Comparison of ENCODE assay signal across 17 cellular contexts in the genomic region with DNA sequence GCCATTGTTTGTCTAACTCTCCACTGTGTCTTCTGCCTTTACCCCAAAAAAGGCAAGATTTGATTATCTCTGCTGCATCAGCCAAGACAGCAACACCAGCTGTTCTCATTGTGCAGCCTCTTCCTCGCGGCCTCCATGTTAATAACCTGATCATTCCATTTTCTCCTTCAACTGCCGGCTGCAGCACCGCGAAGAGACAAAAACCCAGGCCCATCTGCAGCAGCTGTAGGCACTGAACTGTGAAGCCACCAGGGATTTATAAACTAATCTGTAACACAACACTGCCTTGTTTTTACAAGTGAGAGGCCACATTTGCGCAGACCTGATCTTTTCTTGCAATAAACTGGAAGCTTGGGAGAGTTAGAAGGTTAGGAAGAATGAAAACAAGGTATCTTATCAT.
DNase-seq lines count a peak whose midpoint lies in the region; ATAC-seq lines count a peak whose summit lies in the region.
"Had no signal": no experiment of that assay in that cellular context is flagged by ENCODE, and none has a peak within 500 bp of the region (broad histone marks: within the 10 kb centered on the region; RNA-seq: fewer than 3 reads in every experiment).

No MANE protein-coding gene starts in this region.

- DNase-seq in NCI-H1417 treated with DMSO at 0.1 percent for 48 hours (lab: John Stamatoyannopoulos, UW): peak; percentile 50
- peak; percentile 24 for DNase-seq in NCI-H2227 treated with DMSO at 0.1 percent for 48 hours (lab: John Stamatoyannopoulos, UW)
- DNase-seq in SK-N-DZ (ENCODE audit: low spot score): peak; percentile 98
- DNase-seq in posterior vena cava (ENCODE audit: low spot score): no peak
- DNase-seq: activated CD4-positive, CD25-positive, alpha-beta regulatory T cell treated with anti-CD3 and anti-CD28 coated beads, Interleukin-2, amount 50 U/mL, for 72 hours; activated CD8-positive, alpha-beta memory T cell treated with anti-CD3 and anti-CD28 coated beads, Interleukin-2, amount 50 U/mL, for 48 hours; Calu3; effector CD8-positive, alpha-beta T cell; mammary epithelial cell; NCI-H226; stimulated activated naive CD8-positive, alpha-beta T cell treated with anti-CD3 and anti-CD28 coated beads, Interleukin-15, Interleukin-2, amounts not matched to agents 100 U/mL and 50 U/mL, for 24 hours had no signal

- intact Hi-C loops in posterior vena cava (cut with DNase I): no loop called here

- H4K20me1 ChIP-seq in BLaER1 treated with 17β-estradiol and CSF1 and Interleukin-3, amounts not matched to agents 10 nM and 100 nM: no peaks in the 10 kb centered on the region

- H3K9ac ChIP-seq in BLaER1 treated with 17β-estradiol and CSF1 and Interleukin-3, amounts not matched to agents 10 nM and 100 nM: no peak overlapping the region

- no peak overlapping the region for H3K4me3 ChIP-seq in BLaER1 treated with 17β-estradiol and CSF1 and Interleukin-3, amounts not matched to agents 10 nM and 100 nM

- H3K4me1 ChIP-seq in BLaER1 treated with 17β-estradiol and CSF1 and Interleukin-3, amounts not matched to agents 10 nM and 100 nM: peaks cover 0 to 29% (median 23%) of the 10 kb centered on the region in 10 experiments; a peak in 14 of 20 replicates

- H3K9me3 ChIP-seq in BLaER1 treated with 17β-estradiol and CSF1 and Interleukin-3, amounts not matched to agents 10 nM and 100 nM (replicated peaks in 1 of 11): no peaks in the 10 kb centered on the region
- H3K9me3 ChIP-seq: neutrophil had no signal

- no peaks in the 10 kb centered on the region for H3K36me3 ChIP-seq in BLaER1 treated with 17β-estradiol and CSF1 and Interleukin-3, amounts not matched to agents 10 nM and 100 nM
- H3K36me3 ChIP-seq: neutrophil had no signal

- H3K27ac ChIP-seq in BLaER1 treated with 17β-estradiol and CSF1 and Interleukin-3, amounts not matched to agents 10 nM and 100 nM: no peak overlapping the region
- H3K27ac ChIP-seq: neutrophil, RWPE1 had no signal

- peak overlapping the region in 10 of 11 experiments; percentile 14 to 71 (median 47); a peak in 17 of 22 replicates for H3K4me2 ChIP-seq in BLaER1 treated with 17β-estradiol and CSF1 and Interleukin-3, amounts not matched to agents 10 nM and 100 nM

- no peak for ATAC-seq in HG02623 (IDR thresholded peaks at IDR 0.05; ENCODE audit: unreplicated experiment)
- ATAC-seq in GM21515 (IDR thresholded peaks at IDR 0.05; ENCODE audit: unreplicated experiment): no peak
- no peak for ATAC-seq in GM18861 (IDR thresholded peaks at IDR 0.05; ENCODE audit: unreplicated experiment)
- ATAC-seq: stimulated activated naive CD8-positive, alpha-beta T cell treated with anti-CD3 and anti-CD28 coated beads, Interleukin-15, Interleukin-2, amounts not matched to agents 100 U/mL and 50 U/mL, for 24 hours had no signal

- H3K27me3 ChIP-seq in BLaER1 treated with 17β-estradiol and CSF1 and Interleukin-3, amounts not matched to agents 10 nM and 100 nM: no peaks in the 10 kb centered on the region; a peak in 1 of 22 replicates
- H3K27me3 ChIP-seq: neutrophil had no signal
